Comparison of ENCODE assay signal across 20 cellular contexts in genomic region chr3:162096874-162097273, GRCh38.
"Had no signal": no experiment of that assay in that cellular context is flagged by ENCODE, and none has a peak within 500 bp of the region (broad histone marks: within the 10 kb centered on the region; RNA-seq: fewer than 3 reads in every experiment).

No MANE protein-coding gene starts in this region.

- H3K4me3 ChIP-seq: sigmoid colon, spleen, testis had no signal

- H3K36me3 ChIP-seq: sigmoid colon, spleen had no signal

- ATAC-seq: activated CD8-positive, alpha-beta memory T cell treated with anti-CD3 and anti-CD28 coated beads, Interleukin-2, amount 10 ng/mL, durations not matched to agents 7 days and 5 days; left lobe of liver; stimulated activated memory B cell treated with anti-CD40 and anti-IgM and Interleukin-4, amounts not matched to agents 10 μg/mL and 1 μg/mL and 100 μg/mL, for 72 hours had no signal

- H3K9me3 ChIP-seq: sigmoid colon, testis had no signal

- H3K27me3 ChIP-seq: sigmoid colon, spleen, testis had no signal

- DNase-seq: activated CD4-positive, alpha-beta memory T cell treated with anti-CD3 and anti-CD28 coated beads, Interleukin-2, amount 10 ng/mL, durations not matched to agents 7 days and 5 days; activated CD4-positive, alpha-beta T cell treated with anti-CD3 and anti-CD28 coated beads for 48 hours; activated CD4-positive, CD25-positive, alpha-beta regulatory T cell; activated CD8-positive, alpha-beta memory T cell treated with anti-CD3 and anti-CD28 coated beads, Interleukin-2, amount 10 ng/mL, durations not matched to agents 7 days and 5 days; activated naive CD4-positive, alpha-beta T cell treated with anti-CD3 and anti-CD28 coated beads for 36 hours; anterior cingulate cortex; dermis blood vessel endothelial cell; effector memory CD4-positive, alpha-beta T cell; foreskin melanocyte; hypothalamus; kidney; midbrain; nephron progenitor cell; nucleus accumbens; sigmoid colon; spleen; stimulated activated CD4-positive, alpha-beta T cell treated with anti-CD3 and anti-CD28 coated beads, Interleukin-4, amount 100 ng/mL, for 4 hours; testis had no signal

- H3K4me1 ChIP-seq: sigmoid colon, spleen, testis had no signal

- H3K27ac ChIP-seq: sigmoid colon, spleen, testis had no signal
